Comparison of ENCODE assay signal across 28 cellular contexts in genomic region chr4:1739358-1739757, GRCh38. TPM values are rescaled to one million over a fixed set of nuclear protein-coding genes. Genes with fewer than 3 reads are reported as not detected.
"Had no signal": no experiment of that assay in that cellular context is flagged by ENCODE, and none has a peak within 500 bp of the region (broad histone marks: within the 10 kb centered on the region; RNA-seq: fewer than 3 reads in every experiment).

No MANE protein-coding gene starts in this region.

- H3K9ac ChIP-seq: SK-N-SH had no signal

- DNase-seq: activated CD4-positive, alpha-beta T cell treated with anti-CD3 and anti-CD28 coated beads, Interleukin-2, amount 10 ng/mL, durations not matched to agents 24 days and 14 days; activated CD4-positive, alpha-beta T cell treated with anti-CD3 and anti-CD28 coated beads, Interleukin-2, amount 50 U/mL, for 4 hours; activated CD8-positive, alpha-beta T cell treated with anti-CD3 and anti-CD28 coated beads for 36 hours; activated gamma-delta T cell; activated naive CD4-positive, alpha-beta T cell treated with Interleukin-2 at 50 U/mL for 16 hours; activated naive CD8-positive, alpha-beta T cell treated with anti-CD3 and anti-CD28 coated beads, Interleukin-2, amount 10 ng/mL, durations not matched to agents 7 days and 5 days; activated T-cell treated with anti-CD3 and anti-CD28 coated beads, Interleukin-2, amount 50 U/mL, for 1 hour; activated T-cell treated with anti-CD3 and anti-CD28 coated beads, Interleukin-2, amount 50 U/mL, for 72 hours; amygdala; MM.1S; MV-4-11; NCI-H1092; NCI-H1436 treated with DMSO at 0.1 percent for 48 hours; NCI-H1694 treated with DMSO at 0.1 percent for 48 hours; NCI-H2029; NCI-H345; NCI-H524 treated with DMSO at 0.1 percent for 48 hours; NCI-H748 treated with DMSO at 0.1 percent for 48 hours; NK-92 treated with Interleukin-12 subunit alpha and Interleukin-12 subunit beta, amount 100 ng/mL, for 24 hours; PC-3; Peyer's patch; RPMI8226; SHP77 treated with DMSO at 0.1 percent for 48 hours; SK-N-SH had no signal

- FAIRE-seq: TTC549 had no signal

- H3K4me3 ChIP-seq: ascending aorta, Peyer's patch, SJSA1 had no signal

- H3K27ac ChIP-seq: ascending aorta, Peyer's patch, SJSA1 had no signal

- H3K4me1 ChIP-seq: ascending aorta, Peyer's patch, SJSA1 had no signal

- H3K9me3 ChIP-seq: SJSA1, SK-N-SH had no signal

- H3K27me3 ChIP-seq: ascending aorta, Peyer's patch, SJSA1 had no signal

- ATAC-seq: activated CD8-positive, alpha-beta T cell treated with anti-CD3 and anti-CD28 coated beads for 36 hours; activated T-cell treated with anti-CD3 and anti-CD28 coated beads, Interleukin-2, amount 50 U/mL, for 72 hours; activated T-helper 17 cell treated with anti-CD3 and anti-CD28 coated beads, Interleukin-2, amount 50 U/mL, for 72 hours; PC-3 had no signal

- H3K4me2 ChIP-seq: SK-N-SH had no signal

RNA-seq across cellular contexts. Expression of gene FAM53A, which starts 55.2 kb away (rescaled TPM):
- total RNA-seq: ascending aorta had no signal
